In genomic region chr9:110626109-110626829, GRCh38 we compare ENCODE assay signal across 9 cellular contexts. TPM values are rescaled to one million over a fixed set of nuclear protein-coding genes. Genes with fewer than 3 reads are reported as not detected.
DNase-seq lines count a peak whose midpoint lies in the region; ATAC-seq and TF ChIP-seq lines count a peak whose summit lies in the region.
"Had no signal": no experiment of that assay in that cellular context is flagged by ENCODE, and none has a peak within 500 bp of the region (broad histone marks: within the 10 kb centered on the region; RNA-seq: fewer than 3 reads in every experiment).

No MANE protein-coding gene starts in this region.

- no peak overlapping the region for H3K4me3 ChIP-seq in GM06990 (replicated peaks; ENCODE audit: low read depth, low read length)
- H3K4me3 ChIP-seq in fibroblast of pulmonary artery (replicated peaks; ENCODE audit: low read depth, low read length) = no peak overlapping the region
- H3K4me3 ChIP-seq in H7 (ENCODE audit: insufficient read depth, low read depth, low read length) = no peak overlapping the region
- H3K4me3 ChIP-seq in stomach = no peak overlapping the region
- no peak overlapping the region for H3K4me3 ChIP-seq in CD8-positive, alpha-beta T cell (ENCODE audit: low read depth, low read length)
- H3K4me3 ChIP-seq: heart right ventricle had no signal

- intact Hi-C loops in stomach (cut with DNase I; ENCODE audit: low total_unique reads) = loop anchor here (10.0 kb wide), 1 partner anchor 181 kb away; no protein-coding TSS in a partner anchor
- intact Hi-C loops in CD8-positive, alpha-beta T cell (cut with DNase I, micrococcal nuclease) = no loop called here

- DNase-seq in GM06990 (ENCODE audit: extremely low read depth, insufficient read length) = peak; percentile 30
- peak; percentile 87 for DNase-seq in fibroblast of pulmonary artery (ENCODE audit: low read depth)
- DNase-seq in H7 = no peak
- no peak for DNase-seq in SKM-1 treated with dmso at 0.1 percent for 144 hours (lab: John Stamatoyannopoulos, UW; ENCODE audit: unreplicated experiment)
- DNase-seq in stomach = no peak
- no peak for DNase-seq in CD8-positive, alpha-beta T cell
- DNase-seq: heart right ventricle had no signal

- no peak for TF ChIP-seq CTCF in GM06990 (IDR thresholded peaks at IDR 0.05; ENCODE audit: insufficient read depth, low read length, poor library complexity, severe bottlenecking)
- no peak for TF ChIP-seq CTCF in fibroblast of pulmonary artery (IDR thresholded peaks at IDR 0.05; ENCODE audit: low read length, missing control alignments)
- no peak for TF ChIP-seq CTCF in stomach (IDR thresholded peaks at IDR 0.05)
- no peak for TF ChIP-seq CTCF in CD8-positive, alpha-beta T cell (IDR thresholded peaks at IDR 0.05)

- 57 to 62% (median 60%) methylated on average over 9 of the region's 9 CpGs for WGBS in stomach, 5 donors

- no peak overlapping the region for H3K27ac ChIP-seq in stomach
- no peak overlapping the region for H3K27ac ChIP-seq in CD8-positive, alpha-beta T cell (ENCODE audit: low read depth, low read length)

- POLR2A ChIA-PET in CD8-positive, alpha-beta T cell (lab: Charles Lee) = no interaction called here

- H3K27me3 Mint-ChIP-seq in CD8-positive, alpha-beta T cell (ENCODE audit: low read depth) = no peaks in the 10 kb centered on the region

- H3K27ac Mint-ChIP-seq in CD8-positive, alpha-beta T cell = no peak overlapping the region

- H3K27me3 ChIP-seq in GM06990 (replicated peaks; ENCODE audit: control insufficient read depth, insufficient read depth, low read length) (no peaks in the 10 kb centered on the region), H7 (ENCODE audit: control insufficient read depth, insufficient read depth, low read length) (no peaks in the 10 kb centered on the region), stomach (no peaks in the 10 kb centered on the region)
- no peaks in the 10 kb centered on the region for H3K27me3 ChIP-seq in CD8-positive, alpha-beta T cell (ENCODE audit: insufficient read depth, low read length)
- H3K27me3 ChIP-seq: heart right ventricle had no signal

- H3K9me3 ChIP-seq in stomach = peaks cover 0 to 8% (median 0%) of the 10 kb centered on the region in 4 donors
- no peaks in the 10 kb centered on the region for H3K9me3 ChIP-seq in CD8-positive, alpha-beta T cell (ENCODE audit: low read length)

- no peak for TF ChIP-seq POLR2A in stomach (IDR thresholded peaks at IDR 0.05)

- no peaks in the 10 kb centered on the region for H3K4me1 Mint-ChIP-seq in CD8-positive, alpha-beta T cell (ENCODE audit: low read depth)

- CTCF ChIA-PET in CD8-positive, alpha-beta T cell (lab: Charles Lee) = no interaction called here

- H3K4me3 Mint-ChIP-seq in CD8-positive, alpha-beta T cell = no peak overlapping the region

- H3K36me3 ChIP-seq in GM06990 (ENCODE audit: control insufficient read depth, insufficient read depth, low read length) = no peaks in the 10 kb centered on the region
- H3K36me3 ChIP-seq in H7 (replicated peaks; ENCODE audit: control insufficient read depth, insufficient read depth, low read length) = no peaks in the 10 kb centered on the region
- no peaks in the 10 kb centered on the region for H3K36me3 ChIP-seq in stomach
- H3K36me3 ChIP-seq in CD8-positive, alpha-beta T cell (ENCODE audit: insufficient read depth, low read length) = no peaks in the 10 kb centered on the region
- H3K36me3 ChIP-seq: heart right ventricle had no signal

- ATAC-seq in GM21447 (IDR thresholded peaks at IDR 0.05; ENCODE audit: unreplicated experiment) = peak; percentile 95
- ATAC-seq in HG03571 (IDR thresholded peaks at IDR 0.05; ENCODE audit: unreplicated experiment) = peak; percentile 98
- ATAC-seq in CD8-positive, alpha-beta T cell = no peak

- no peak for TF ChIP-seq EP300 in stomach (IDR thresholded peaks at IDR 0.05)

- H3K4me1 ChIP-seq in stomach = peaks cover 0 to 3% (median 0%) of the 10 kb centered on the region in 4 donors
- H3K4me1 ChIP-seq in CD8-positive, alpha-beta T cell (ENCODE audit: insufficient read depth, low read length) = no peaks in the 10 kb centered on the region
- H3K4me1 ChIP-seq: heart right ventricle had no signal

- H3K9me3 Mint-ChIP-seq in CD8-positive, alpha-beta T cell = no peaks in the 10 kb centered on the region

- H3K36me3 Mint-ChIP-seq in CD8-positive, alpha-beta T cell = no peaks in the 10 kb centered on the region

RNA-seq across cellular contexts. Expression of gene MUSK, which starts 42.3 kb away (rescaled TPM):
- not detected in 2 replicates for total RNA-seq in H7 (2014; rRNA removed; shearing (Covaris generic))
- total RNA-seq in stomach = 10 to 100 TPM in 2 of 5 donors, 1 to 10 TPM in 2, under 1 TPM in 1; 0.45 to 20.4 (median 4.6) TPM
- 1 to 10 TPM in 1 of 3 donors, under 1 TPM in 2; 0.23 to 3.2 (median 0.75) TPM for polyA plus RNA-seq in stomach
- total RNA-seq in CD8-positive, alpha-beta T cell = not detected

RNA-seq across cellular contexts. Expression of gene SVEP1, which starts 46.7 kb away (rescaled TPM):
- total RNA-seq in H7 (2014; rRNA removed; shearing (Covaris generic)) = 0.24 and 0.30 TPM in 2 replicates
- total RNA-seq in stomach = 10 to 100 TPM in 3 of 5 donors, 1 to 10 TPM in 2; 7.0 to 64.4 (median 12.6) TPM
- under 1 TPM; 0.43 to 0.92 (median 0.87) TPM for polyA plus RNA-seq in stomach
- total RNA-seq in CD8-positive, alpha-beta T cell = not detected

Comparison
In these comparisons a context has a peak if more than half of its experiments do, and no peak if none do; other contexts are left out.
1. DNase-seq: peak in GM06990 (single experiment) and fibroblast of pulmonary artery (single experiment); none in H7 (single experiment), SKM-1 treated with dmso at 0.1 percent for 144 hours (single experiment), stomach (single experiment) and CD8-positive, alpha-beta T cell (0 of 7).